In genomic region chr13:87671031-87671823, GRCh38 we compare ENCODE assay signal across 8 cellular contexts. TPM values are rescaled to one million over a fixed set of nuclear protein-coding genes. Genes with fewer than 3 reads are reported as not detected.
DNase-seq lines count a peak whose midpoint lies in the region; ATAC-seq lines count a peak whose summit lies in the region.

Gene SLITRK5, plus strand, starts transcription at chr13:87671371. Its CDS starts 4,018 bp downstream, at chr13:87675389.

- peak within 1 kb of the TSS; percentile 66 for H3K4me3 Mint-ChIP-seq in activated CD4-positive, alpha-beta memory T cell treated with anti-CD3 and anti-CD28 coated beads for 36 hours
- H3K4me3 Mint-ChIP-seq in effector memory CD8-positive, alpha-beta T cell = peak within 1 kb of the TSS; percentile 70 to 88

- no peak within 1 kb of the TSS for H3K27ac ChIP-seq in mesenchymal stem cell (ENCODE audit: low read length, poor library complexity, severe bottlenecking)

- H3K4me1 Mint-ChIP-seq in activated CD4-positive, alpha-beta memory T cell treated with anti-CD3 and anti-CD28 coated beads for 36 hours (ENCODE audit: low read depth) = peaks cover 26% of the 10 kb centered on the region
- H3K4me1 Mint-ChIP-seq in effector memory CD8-positive, alpha-beta T cell (ENCODE audit: low read depth in 2 of 2) = peaks cover 0 to 9% of the 10 kb centered on the region in 2 donors

- ATAC-seq in GM18873 (IDR thresholded peaks at IDR 0.05; ENCODE audit: low FRiP score, unreplicated experiment) (peak; percentile 61), HG03103 (IDR thresholded peaks at IDR 0.05; ENCODE audit: low read depth, unreplicated experiment) (peak; percentile 92)
- peak; percentile 88 for ATAC-seq in effector memory CD8-positive, alpha-beta T cell (replicated peaks)

- peak within 1 kb of the TSS in 1 of 2 experiments; percentile 98 for H3K14ac ChIP-seq in mesenchymal stem cell (ENCODE audit: low read length in 2 of 2)

- no peak within 1 kb of the TSS for H2BK120ac ChIP-seq in mesenchymal stem cell (ENCODE audit: low read depth, low read length)

- WGBS in mesenchymal stem cell = under 1% methylated on average over 49 of the region's 51 CpGs

- H3K4me2 ChIP-seq in mesenchymal stem cell (ENCODE audit: low read length, poor library complexity, severe bottlenecking) = peak within 1 kb of the TSS; percentile 95

- H2BK15ac ChIP-seq in mesenchymal stem cell (ENCODE audit: low read depth, poor library complexity, severe bottlenecking) = no peak within 1 kb of the TSS

- H2BK5ac ChIP-seq in mesenchymal stem cell (ENCODE audit: low read depth, low read length, poor library complexity, severe bottlenecking) = no peak within 1 kb of the TSS

- H4K8ac ChIP-seq in mesenchymal stem cell (ENCODE audit: low read length) = no peak within 1 kb of the TSS

- H3K9ac ChIP-seq in mesenchymal stem cell (ENCODE audit: low read length) = peak within 1 kb of the TSS; percentile 1

- peak within 1 kb of the TSS; percentile 35 for H4K91ac ChIP-seq in mesenchymal stem cell (ENCODE audit: low read length)

- H3K4ac ChIP-seq in mesenchymal stem cell (ENCODE audit: low read depth in 1 of 2, low read length in 2 of 2) = peak within 1 kb of the TSS in 1 of 2 experiments; percentile 19

- DNase-seq in AG08396 (ENCODE audit: low spot score) (peak; percentile 79), NCI-H446 treated with DMSO at 0.1 percent for 48 hours (lab: John Stamatoyannopoulos, UW) (peak; percentile 64), mesenchymal stem cell (peak; percentile 91)
- DNase-seq in activated CD4-positive, alpha-beta memory T cell treated with anti-CD3 and anti-CD28 coated beads for 36 hours = peak; percentile 68
- DNase-seq in effector memory CD8-positive, alpha-beta T cell = peak in 2 of 3 experiments; percentile 46 to 51
- peak; percentile 52 for DNase-seq in stimulated activated CD8-positive, alpha-beta memory T cell treated with anti-CD3 and anti-CD28 coated beads, Interleukin-12 subunit alpha, Interleukin-12 subunit beta, amount 100 ng/mL, for 4 hours (ENCODE audit: low read depth)

- POLR2A ChIA-PET in activated CD4-positive, alpha-beta memory T cell treated with anti-CD3 and anti-CD28 coated beads for 36 hours (lab: Charles Lee) = no interaction called here

- H2AFZ ChIP-seq in mesenchymal stem cell (ENCODE audit: low read depth, low read length) = peak within 1 kb of the TSS; percentile 81

- no peak within 1 kb of the TSS for H3K27ac Mint-ChIP-seq in activated CD4-positive, alpha-beta memory T cell treated with anti-CD3 and anti-CD28 coated beads for 36 hours
- H3K27ac Mint-ChIP-seq in effector memory CD8-positive, alpha-beta T cell = peak within 1 kb of the TSS in 1 of 2 donors; percentile 76

- CTCF ChIA-PET in activated CD4-positive, alpha-beta memory T cell treated with anti-CD3 and anti-CD28 coated beads for 36 hours (lab: Charles Lee) = interaction anchor here (1.1 kb wide), 2 partner anchors 14 to 56 kb away, joined by 3 to 4 read pairs; no protein-coding TSS in a partner anchor

- intact Hi-C loops in activated CD4-positive, alpha-beta memory T cell treated with anti-CD3 and anti-CD28 coated beads for 36 hours (cut with micrococcal nuclease) = loop anchor here (2.0 kb wide), 1 partner anchor 800 kb away; no protein-coding TSS in a partner anchor

- H3K18ac ChIP-seq in mesenchymal stem cell (ENCODE audit: low read depth in 1 of 2, low read length in 2 of 2) = peak within 1 kb of the TSS; percentile 37 to 52

- peaks cover 5% of the 10 kb centered on the region for H3K36me3 Mint-ChIP-seq in activated CD4-positive, alpha-beta memory T cell treated with anti-CD3 and anti-CD28 coated beads for 36 hours
- H3K36me3 Mint-ChIP-seq in effector memory CD8-positive, alpha-beta T cell (ENCODE audit: insufficient read depth) = peaks cover under 1% of the 10 kb centered on the region

- peaks cover 36% of the 10 kb centered on the region for H3K27me3 Mint-ChIP-seq in activated CD4-positive, alpha-beta memory T cell treated with anti-CD3 and anti-CD28 coated beads for 36 hours
- H3K27me3 Mint-ChIP-seq in effector memory CD8-positive, alpha-beta T cell = peaks cover 10 to 38% of the 10 kb centered on the region in 2 donors

- peaks cover 4% of the 10 kb centered on the region for H3K9me3 ChIP-seq in mesenchymal stem cell (ENCODE audit: control insufficient read depth, low read length)

- H3K27me3 ChIP-seq in mesenchymal stem cell (ENCODE audit: control insufficient read depth in 1 of 2, insufficient read depth in 1 of 2, low read length in 2 of 2) = peaks cover 0 to 49% of the 10 kb centered on the region in 2 experiments

- peaks cover under 1% of the 10 kb centered on the region for H3K79me1 ChIP-seq in mesenchymal stem cell (replicated peaks; ENCODE audit: low read length, poor library complexity, severe bottlenecking)

- H3K36me3 ChIP-seq in mesenchymal stem cell (ENCODE audit: control insufficient read depth in 1 of 2, insufficient read depth in 2 of 2, low read depth in 1 of 2, low read length in 2 of 2) = peaks cover 0 to 2% of the 10 kb centered on the region in 2 experiments

- H3K23ac ChIP-seq in mesenchymal stem cell (ENCODE audit: low read length in 2 of 2) = peak within 1 kb of the TSS in 1 of 2 experiments; percentile 85

- peak within 1 kb of the TSS; percentile 21 to 69 for H2BK12ac ChIP-seq in mesenchymal stem cell (ENCODE audit: low read length in 2 of 2)

- peak within 1 kb of the TSS; percentile 70 to 74 for H3K4me3 ChIP-seq in mesenchymal stem cell (ENCODE audit: insufficient read depth in 1 of 2, low read depth in 1 of 2, low read length in 2 of 2)

- H3K4me1 ChIP-seq in mesenchymal stem cell (ENCODE audit: control insufficient read depth, insufficient read depth, low read depth, low read length) = peaks cover 8% of the 10 kb centered on the region

- no peak within 1 kb of the TSS for H2AK5ac ChIP-seq in mesenchymal stem cell (ENCODE audit: low read length, severe bottlenecking)

- no peaks in the 10 kb centered on the region for H3K9me3 Mint-ChIP-seq in activated CD4-positive, alpha-beta memory T cell treated with anti-CD3 and anti-CD28 coated beads for 36 hours
- H3K9me3 Mint-ChIP-seq in effector memory CD8-positive, alpha-beta T cell = no peaks in the 10 kb centered on the region

RNA-seq across cellular contexts. Expression of gene SLITRK5, which starts in this region (rescaled TPM):
- under 1 TPM; under 0.01 TPM for total RNA-seq in activated CD4-positive, alpha-beta memory T cell treated with anti-CD3 and anti-CD28 coated beads for 36 hours
- 2.0 TPM for polyA plus RNA-seq in mesenchymal stem cell (2013, experiment 1 of 2)
- polyA plus RNA-seq in mesenchymal stem cell (2013, experiment 2 of 2) = 2.0 TPM

Comparison
In these comparisons a context has a peak if more than half of its experiments do, and no peak if none do; other contexts are left out.
1. Peak in DNase-seq in activated CD4-positive, alpha-beta memory T cell treated with anti-CD3 and anti-CD28 coated beads for 36 hours; RNA of the gene not detected or under 1 TPM.